1 cellular context compared by ENCODE assay signal in the genomic region with DNA sequence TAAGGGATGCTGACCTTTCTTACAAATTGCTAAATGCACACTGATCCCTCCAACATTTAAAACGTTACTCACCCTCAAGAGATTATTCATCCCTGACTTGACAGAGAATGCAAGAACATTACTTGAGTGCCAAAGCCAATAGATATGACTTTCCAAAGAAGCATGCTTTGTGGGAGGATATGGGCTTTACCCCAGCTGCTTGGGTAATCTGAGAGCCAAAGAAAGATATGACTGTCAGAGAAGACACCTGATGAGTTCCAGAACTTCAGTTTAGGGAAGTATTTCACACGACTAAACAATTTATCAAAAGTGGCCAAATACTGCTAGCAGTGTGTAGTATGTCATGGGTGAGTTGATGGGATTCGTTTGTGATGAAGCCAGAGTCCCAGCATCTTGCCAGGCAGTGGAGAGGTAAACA.
TF ChIP-seq lines count a peak whose summit lies in the region.

No MANE protein-coding gene starts in this region.

TF ChIP-seq in GM23338, 12 proteins besides CTCF, POLR2A, EP300 and RAD21 (continued from another document):
- TF ChIP-seq, protein P1, sequence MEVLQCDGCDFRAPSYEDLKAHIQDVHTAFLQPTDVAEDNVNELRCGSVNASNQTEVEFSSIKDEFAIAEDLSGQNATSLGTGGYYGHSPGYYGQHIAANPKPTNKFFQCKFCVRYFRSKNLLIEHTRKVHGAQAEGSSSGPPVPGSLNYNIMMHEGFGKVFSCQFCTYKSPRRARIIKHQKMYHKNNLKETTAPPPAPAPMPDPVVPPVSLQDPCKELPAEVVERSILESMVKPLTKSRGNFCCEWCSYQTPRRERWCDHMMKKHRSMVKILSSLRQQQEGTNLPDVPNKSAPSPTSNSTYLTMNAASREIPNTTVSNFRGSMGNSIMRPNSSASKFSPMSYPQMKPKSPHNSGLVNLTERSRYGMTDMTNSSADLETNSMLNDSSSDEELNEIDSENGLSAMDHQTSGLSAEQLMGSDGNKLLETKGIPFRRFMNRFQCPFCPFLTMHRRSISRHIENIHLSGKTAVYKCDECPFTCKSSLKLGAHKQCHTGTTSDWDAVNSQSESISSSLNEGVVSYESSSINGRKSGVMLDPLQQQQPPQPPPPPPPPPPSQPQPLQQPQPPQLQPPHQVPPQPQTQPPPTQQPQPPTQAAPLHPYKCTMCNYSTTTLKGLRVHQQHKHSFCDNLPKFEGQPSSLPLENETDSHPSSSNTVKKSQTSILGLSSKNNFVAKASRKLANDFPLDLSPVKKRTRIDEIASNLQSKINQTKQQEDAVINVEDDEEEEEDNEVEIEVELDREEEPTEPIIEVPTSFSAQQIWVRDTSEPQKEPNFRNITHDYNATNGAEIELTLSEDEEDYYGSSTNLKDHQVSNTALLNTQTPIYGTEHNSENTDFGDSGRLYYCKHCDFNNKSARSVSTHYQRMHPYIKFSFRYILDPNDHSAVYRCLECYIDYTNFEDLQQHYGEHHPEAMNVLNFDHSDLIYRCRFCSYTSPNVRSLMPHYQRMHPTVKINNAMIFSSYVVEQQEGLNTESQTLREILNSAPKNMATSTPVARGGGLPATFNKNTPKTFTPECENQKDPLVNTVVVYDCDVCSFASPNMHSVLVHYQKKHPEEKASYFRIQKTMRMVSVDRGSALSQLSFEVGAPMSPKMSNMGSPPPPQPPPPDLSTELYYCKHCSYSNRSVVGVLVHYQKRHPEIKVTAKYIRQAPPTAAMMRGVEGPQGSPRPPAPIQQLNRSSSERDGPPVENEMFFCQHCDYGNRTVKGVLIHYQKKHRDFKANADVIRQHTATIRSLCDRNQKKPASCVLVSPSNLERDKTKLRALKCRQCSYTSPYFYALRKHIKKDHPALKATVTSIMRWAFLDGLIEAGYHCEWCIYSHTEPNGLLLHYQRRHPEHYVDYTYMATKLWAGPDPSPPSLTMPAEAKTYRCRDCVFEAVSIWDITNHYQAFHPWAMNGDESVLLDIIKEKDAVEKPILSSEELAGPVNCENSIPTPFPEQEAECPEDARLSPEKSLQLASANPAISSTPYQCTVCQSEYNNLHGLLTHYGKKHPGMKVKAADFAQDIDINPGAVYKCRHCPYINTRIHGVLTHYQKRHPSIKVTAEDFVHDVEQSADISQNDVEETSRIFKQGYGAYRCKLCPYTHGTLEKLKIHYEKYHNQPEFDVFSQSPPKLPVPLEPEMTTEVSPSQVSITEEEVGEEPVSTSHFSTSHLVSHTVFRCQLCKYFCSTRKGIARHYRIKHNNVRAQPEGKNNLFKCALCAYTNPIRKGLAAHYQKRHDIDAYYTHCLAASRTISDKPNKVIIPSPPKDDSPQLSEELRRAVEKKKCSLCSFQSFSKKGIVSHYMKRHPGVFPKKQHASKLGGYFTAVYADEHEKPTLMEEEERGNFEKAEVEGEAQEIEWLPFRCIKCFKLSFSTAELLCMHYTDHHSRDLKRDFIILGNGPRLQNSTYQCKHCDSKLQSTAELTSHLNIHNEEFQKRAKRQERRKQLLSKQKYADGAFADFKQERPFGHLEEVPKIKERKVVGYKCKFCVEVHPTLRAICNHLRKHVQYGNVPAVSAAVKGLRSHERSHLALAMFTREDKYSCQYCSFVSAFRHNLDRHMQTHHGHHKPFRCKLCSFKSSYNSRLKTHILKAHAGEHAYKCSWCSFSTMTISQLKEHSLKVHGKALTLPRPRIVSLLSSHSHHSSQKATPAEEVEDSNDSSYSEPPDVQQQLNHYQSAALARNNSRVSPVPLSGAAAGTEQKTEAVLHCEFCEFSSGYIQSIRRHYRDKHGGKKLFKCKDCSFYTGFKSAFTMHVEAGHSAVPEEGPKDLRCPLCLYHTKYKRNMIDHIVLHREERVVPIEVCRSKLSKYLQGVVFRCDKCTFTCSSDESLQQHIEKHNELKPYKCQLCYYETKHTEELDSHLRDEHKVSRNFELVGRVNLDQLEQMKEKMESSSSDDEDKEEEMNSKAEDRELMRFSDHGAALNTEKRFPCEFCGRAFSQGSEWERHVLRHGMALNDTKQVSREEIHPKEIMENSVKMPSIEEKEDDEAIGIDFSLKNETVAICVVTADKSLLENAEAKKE (CRISPR knock-in tag; IDR thresholded peaks at IDR 0.05) = no peak
- TF ChIP-seq STAT1 (IDR thresholded peaks at IDR 0.05; ENCODE audit: unreplicated experiment) = no peak
- no peak for TF ChIP-seq POLR2AphosphoS5 (IDR thresholded peaks at IDR 0.05; ENCODE audit: low read depth)
- TF ChIP-seq ZNF331 (CRISPR knock-in tag; IDR thresholded peaks at IDR 0.05; ENCODE audit: low read depth) = no peak
- TF ChIP-seq CREB1 (CRISPR knock-in tag; IDR thresholded peaks at IDR 0.05; ENCODE audit: low read depth) = no peak
- no peak for TF ChIP-seq NANOG (IDR thresholded peaks at IDR 0.05; ENCODE audit: borderline replicate concordance)
- TF ChIP-seq, protein P2, sequence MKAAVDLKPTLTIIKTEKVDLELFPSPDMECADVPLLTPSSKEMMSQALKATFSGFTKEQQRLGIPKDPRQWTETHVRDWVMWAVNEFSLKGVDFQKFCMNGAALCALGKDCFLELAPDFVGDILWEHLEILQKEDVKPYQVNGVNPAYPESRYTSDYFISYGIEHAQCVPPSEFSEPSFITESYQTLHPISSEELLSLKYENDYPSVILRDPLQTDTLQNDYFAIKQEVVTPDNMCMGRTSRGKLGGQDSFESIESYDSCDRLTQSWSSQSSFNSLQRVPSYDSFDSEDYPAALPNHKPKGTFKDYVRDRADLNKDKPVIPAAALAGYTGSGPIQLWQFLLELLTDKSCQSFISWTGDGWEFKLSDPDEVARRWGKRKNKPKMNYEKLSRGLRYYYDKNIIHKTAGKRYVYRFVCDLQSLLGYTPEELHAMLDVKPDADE (IDR thresholded peaks at IDR 0.05) = no peak
- no peak for TF ChIP-seq JUNB (IDR thresholded peaks at IDR 0.05; ENCODE audit: unreplicated experiment)
- no peak for TF ChIP-seq ZNF114 (CRISPR knock-in tag; IDR thresholded peaks at IDR 0.05)
- no peak for TF ChIP-seq EZH2phosphoT487 (IDR thresholded peaks at IDR 0.05; ENCODE audit: unreplicated experiment)
- TF ChIP-seq EZH2 (IDR thresholded peaks at IDR 0.05; ENCODE audit: low read depth, unreplicated experiment) = no peak
TF ChIP-seq in GM23338: peak in this region for 0.
